21 cellular contexts compared by ENCODE assay signal in genomic region chr4:52852041-52852440, GRCh38. TPM values are rescaled to one million over a fixed set of nuclear protein-coding genes. Genes with fewer than 3 reads are reported as not detected.
"Had no signal": no experiment of that assay in that cellular context is flagged by ENCODE, and none has a peak within 500 bp of the region (broad histone marks: within the 10 kb centered on the region; RNA-seq: fewer than 3 reads in every experiment).

No MANE protein-coding gene starts in this region.

- DNase-seq: activated CD4-positive, alpha-beta T cell treated with anti-CD3 and anti-CD28 coated beads for 4 hours; activated CD4-positive, alpha-beta T cell treated with anti-CD3 and anti-CD28 coated beads, Interleukin-2, amount 50 U/mL, for 4 hours; activated CD4-positive, CD25-positive, alpha-beta regulatory T cell; activated naive CD4-positive, alpha-beta T cell; activated T-cell treated with anti-CD3 and anti-CD28 coated beads for 4 hours; activated T-cell treated with anti-CD3 and anti-CD28 coated beads, Interleukin-2, amount 50 U/mL, for 72 hours; anterior cingulate cortex; body of pancreas; cerebellar nuclear complex; colonic mucosa; effector memory CD4-positive, alpha-beta T cell; head of caudate nucleus; naive thymus-derived CD8-positive, alpha-beta T cell; stimulated activated CD4-positive, alpha-beta T cell treated with anti-CD3 and anti-CD28 coated beads, Interleukin-12 subunit alpha, Interleukin-12 subunit beta, amount 100 ng/mL, for 4 hours; stimulated activated CD4-positive, alpha-beta T cell treated with anti-CD3 and anti-CD28 coated beads, Interleukin-4, amount 100 ng/mL, for 1 hour; stimulated activated naive CD8-positive, alpha-beta T cell treated with anti-CD3 and anti-CD28 coated beads, Interleukin-15, Interleukin-2, amounts not matched to agents 100 U/mL and 50 U/mL, for 24 hours; uterus had no signal

- H3K27ac ChIP-seq: body of pancreas, colonic mucosa had no signal

- ATAC-seq: activated naive CD4-positive, alpha-beta T cell treated with anti-CD3 and anti-CD28 coated beads, Interleukin-2, amount 50 U/mL, for 72 hours; activated T-cell treated with anti-CD3 and anti-CD28 coated beads, Interleukin-2, amount 50 U/mL, for 72 hours; body of pancreas; naive thymus-derived CD8-positive, alpha-beta T cell; stimulated activated naive CD8-positive, alpha-beta T cell treated with anti-CD3 and anti-CD28 coated beads, Interleukin-15, Interleukin-2, amounts not matched to agents 100 U/mL and 50 U/mL, for 24 hours had no signal

- H3K4me1 ChIP-seq: colonic mucosa, uterus had no signal

- H3K9me3 ChIP-seq: body of pancreas, colonic mucosa, thoracic aorta, uterus had no signal

- H3K4me3 ChIP-seq: body of pancreas, colonic mucosa, skin epidermis, uterus had no signal

- H3K36me3 ChIP-seq: colonic mucosa, thoracic aorta, uterus had no signal

- H3K27me3 ChIP-seq: body of pancreas, colonic mucosa, uterus had no signal

RNA-seq across cellular contexts. Expression of gene RASL11B, which starts 10.1 kb away (rescaled TPM):
- total RNA-seq: dermis microvascular lymphatic vessel endothelial cell had no signal
